ENCODE assay signal across 18 cellular contexts in genomic region chr12:116812238-116812637, GRCh38.
"Had no signal": no experiment of that assay in that cellular context is flagged by ENCODE, and none has a peak within 500 bp of the region (broad histone marks: within the 10 kb centered on the region; RNA-seq: fewer than 3 reads in every experiment).

No MANE protein-coding gene starts in this region.

- H3K27ac Mint-ChIP-seq: immature natural killer cell; naive thymus-derived CD4-positive, alpha-beta T cell had no signal

- H3K27ac ChIP-seq: left ventricle myocardium inferior, neutrophil, stomach, thoracic aorta, transverse colon had no signal

- H3K9me3 ChIP-seq: left ventricle myocardium inferior, neutrophil, stomach, thoracic aorta, transverse colon had no signal

- DNase-seq: effector memory CD4-positive, alpha-beta T cell; immature natural killer cell; kidney; left cardiac atrium; left ventricle myocardium inferior; naive thymus-derived CD4-positive, alpha-beta T cell; nephron progenitor cell; stimulated activated CD4-positive, alpha-beta T cell treated with anti-CD3 and anti-CD28 coated beads, Interleukin-2, amount 100 ng/mL, for 24 hours; stimulated activated CD4-positive, alpha-beta T cell treated with anti-CD3 and anti-CD28 coated beads, Interleukin-4, amount 100 ng/mL, for 4 hours; stimulated activated naive CD4-positive, alpha-beta T cell; stomach; substantia nigra; transverse colon had no signal

- H3K4me3 Mint-ChIP-seq: immature natural killer cell, nephron progenitor cell had no signal

- H3K36me3 Mint-ChIP-seq: immature natural killer cell had no signal

- H3K36me3 ChIP-seq: left ventricle myocardium inferior, neutrophil, stomach, thoracic aorta, transverse colon had no signal

- H3K4me1 ChIP-seq: left ventricle myocardium inferior, stomach, transverse colon had no signal

- H3K27me3 Mint-ChIP-seq: naive thymus-derived CD4-positive, alpha-beta T cell had no signal

- H3K4me3 ChIP-seq: left ventricle myocardium inferior, lung, stomach, thoracic aorta, transverse colon had no signal

- H3K4me1 Mint-ChIP-seq: immature natural killer cell had no signal

- H3K9me3 Mint-ChIP-seq: immature natural killer cell; naive thymus-derived CD4-positive, alpha-beta T cell; nephron progenitor cell had no signal

- H3K27me3 ChIP-seq: stomach, transverse colon had no signal

- ATAC-seq: esophagus mucosa; left cardiac atrium; naive thymus-derived CD4-positive, alpha-beta T cell; sciatic nerve had no signal
